9 cellular contexts compared by ENCODE assay signal in genomic region chr15:50051811-50052419, GRCh38.
A peak's percentile ranks its signal among the peaks of the same experiment; 100 is the strongest.
DNase-seq lines count a peak whose midpoint lies in the region; ATAC-seq and TF ChIP-seq lines count a peak whose summit lies in the region.
"Had no signal": no experiment of that assay in that cellular context is flagged by ENCODE, and none has a peak within 500 bp of the region (broad histone marks: within the 10 kb centered on the region; RNA-seq: fewer than 3 reads in every experiment).

No MANE protein-coding gene starts in this region.

- POLR2A ChIA-PET in IMR-90 (lab: Charles Lee; ENCODE audit: unreplicated experiment): interaction anchor here (1.0 kb wide), 1 partner anchor 769 kb away, joined by 4 read pairs; no protein-coding TSS in a partner anchor
- POLR2A ChIA-PET in naive thymus-derived CD4-positive, alpha-beta T cell (lab: Charles Lee): no interaction called here

- H4K5ac ChIP-seq in IMR-90 (ENCODE audit: low read depth, low read length): peak overlapping the region; percentile 95

- H3K4me3 Mint-ChIP-seq in naive thymus-derived CD4-positive, alpha-beta T cell: no peak overlapping the region
- H3K4me3 Mint-ChIP-seq: B cell had no signal

- 50% methylated on average over 1 of the region's 3 CpGs; no CpG with 5 or more reads in 1 of the 2 experiments for WGBS in IMR-90 (ENCODE audit: extremely low coverage in 2 of 2, insufficient read length in 1 of 2), 2 experiments

- 0 out of 4 replicates have a peak, but pooled peaks cover 0 to 5% of the 10 kb centered on the region in 2 experiments for H3K79me1 ChIP-seq in IMR-90 (ENCODE audit: low read depth in 1 of 2, low read length in 2 of 2)

- peak overlapping the region; percentile 38 to 86 for H4K8ac ChIP-seq in IMR-90 (ENCODE audit: low read depth in 2 of 2, low read length in 2 of 2)

- in situ Hi-C loops in IMR-90 (cut with MboI; ENCODE audit: low sequenced_read_pairs) (loop anchor here (5.0 kb wide), 2 partner anchors 630 to 810 kb away; partner anchors contain the start of gene FGF7), SK-MEL-5 (cut with HindIII; ENCODE audit: low pct_unique_long_range_greater_than_20kb, low sequenced_read_pairs) (no loop called here)

- H3K27ac Mint-ChIP-seq in naive thymus-derived CD4-positive, alpha-beta T cell: peak overlapping the region in 1 of 9 donors; percentile 40
- H3K27ac Mint-ChIP-seq: B cell had no signal

- peak overlapping the region; percentile 94 for H4K91ac ChIP-seq in IMR-90 (ENCODE audit: insufficient read depth, low read depth, low read length)

- peak overlapping the region; percentile 94 for H2BK120ac ChIP-seq in IMR-90 (ENCODE audit: low read depth, low read length)

- peak overlapping the region; percentile 37 for H3K56ac ChIP-seq in IMR-90 (ENCODE audit: extremely low read depth, insufficient read depth, low read length)

- no peaks in the 10 kb centered on the region for H3K36me3 ChIP-seq in IMR-90 (ENCODE audit: control insufficient read depth, insufficient read depth, low read length)
- H3K36me3 ChIP-seq in naive thymus-derived CD4-positive, alpha-beta T cell (ENCODE audit: control insufficient read depth in 2 of 3, insufficient read depth in 3 of 3, low read length in 3 of 3): no peaks in the 10 kb centered on the region

- H3K27me3 ChIP-seq in IMR-90 (ENCODE audit: control insufficient read depth, insufficient read depth, low read length): no peaks in the 10 kb centered on the region
- no peaks in the 10 kb centered on the region for H3K27me3 ChIP-seq in naive thymus-derived CD4-positive, alpha-beta T cell (ENCODE audit: control insufficient read depth in 2 of 2, insufficient read depth in 2 of 2, low read length in 2 of 2)

- peaks cover 0 to 33% (median 0%) of the 10 kb centered on the region in 7 donors for H3K4me1 Mint-ChIP-seq in naive thymus-derived CD4-positive, alpha-beta T cell
- H3K4me1 Mint-ChIP-seq: B cell had no signal

- H2BK20ac ChIP-seq in IMR-90 (ENCODE audit: low read depth, low read length): peak overlapping the region; percentile 97

- H3K23ac ChIP-seq in IMR-90 (ENCODE audit: low read depth, low read length): peak overlapping the region; percentile 31; the same call in 1 of the 2 replicates

- H3K9me1 ChIP-seq in IMR-90 (ENCODE audit: insufficient read depth, low read length): peaks cover 9% of the 10 kb centered on the region

- H3K4me3 ChIP-seq in IMR-90 (ENCODE audit: insufficient read depth, low read depth, low read length): no peak overlapping the region
- no peak overlapping the region for H3K4me3 ChIP-seq in naive thymus-derived CD4-positive, alpha-beta T cell (ENCODE audit: low read length)

- H3K9ac ChIP-seq in IMR-90 (ENCODE audit: low read depth, low read length): peak overlapping the region; percentile 41

- peaks cover 0 to 3% (median 0%) of the 10 kb centered on the region in 11 donors for H3K9me3 Mint-ChIP-seq in naive thymus-derived CD4-positive, alpha-beta T cell

- no TSS peak for BruUV-seq in IMR-90 (replicated peaks; lab: Mats Ljungman, UMichigan)

- peak overlapping the region; percentile 28; the same call in 1 of the 2 replicates for H3K4me2 ChIP-seq in IMR-90 (ENCODE audit: low read depth, low read length)

- no peaks in the 10 kb centered on the region; the same call in none of the 2 replicates for H3K9me3 ChIP-seq in IMR-90 (ENCODE audit: control insufficient read depth, insufficient read depth, low read length)
- no peaks in the 10 kb centered on the region for H3K9me3 ChIP-seq in naive thymus-derived CD4-positive, alpha-beta T cell (ENCODE audit: control insufficient read depth in 2 of 3, low read length in 3 of 3)

- peak overlapping the region; percentile 80 for H2BK15ac ChIP-seq in IMR-90 (ENCODE audit: low read depth, low read length)

- H3K18ac ChIP-seq in IMR-90 (ENCODE audit: low read depth, low read length): peak overlapping the region; percentile 98

- H2BK5ac ChIP-seq in IMR-90 (ENCODE audit: low read depth, low read length, poor library complexity, severe bottlenecking): peak overlapping the region; percentile 93

- TF ChIP-seq CTCF in IMR-90 (conservative IDR thresholded peaks at IDR 0.05; ENCODE audit: low read depth, low read length): peak; percentile 94

- dilution Hi-C loops in IMR-90 (cut with HindIII; ENCODE audit: low sequenced_read_pairs, unreplicated experiment): no loop called here

- peak overlapping the region; percentile 66 for H2AK5ac ChIP-seq in IMR-90 (ENCODE audit: low read depth, low read length)

- peak overlapping the region; percentile 46 for H2AK9ac ChIP-seq in IMR-90 (replicated peaks; ENCODE audit: low read depth, low read length, poor library complexity)

- DNase-seq in DMS 273 (lab: John Stamatoyannopoulos, UW; ENCODE audit: unreplicated experiment) (peak; percentile 56), DMS 273 treated with DMSO at 0.1 percent for 48 hours (lab: John Stamatoyannopoulos, UW) (no peak), IMR-90 (peak; percentile 91), SK-MEL-5 (ENCODE audit: low read depth, low spot score) (peak; percentile 74), erythroblast (lab: John Stamatoyannopoulos, UW) (peak; percentile 38 to 60)
- DNase-seq in naive thymus-derived CD4-positive, alpha-beta T cell: peak in 1 of 9 donors; percentile 1

- peaks cover 0 to 40% (median 12%) of the 10 kb centered on the region in 5 donors for H3K27me3 Mint-ChIP-seq in naive thymus-derived CD4-positive, alpha-beta T cell

- H3K4me1 ChIP-seq in IMR-90 (ENCODE audit: control insufficient read depth, insufficient read depth, low read length): peaks cover 24% of the 10 kb centered on the region
- H3K4me1 ChIP-seq in naive thymus-derived CD4-positive, alpha-beta T cell (ENCODE audit: control insufficient read depth in 2 of 2, insufficient read depth in 2 of 2, low read length in 2 of 2): no peaks in the 10 kb centered on the region

- peaks cover 0 to 21% (median 0%) of the 10 kb centered on the region in 5 donors for H3K36me3 Mint-ChIP-seq in naive thymus-derived CD4-positive, alpha-beta T cell

- no peaks in the 10 kb centered on the region for H4K20me1 ChIP-seq in IMR-90 (ENCODE audit: insufficient read depth, low read length)

- TF ChIP-seq RAD21 in IMR-90 (IDR thresholded peaks at IDR 0.05; ENCODE audit: low read length): peak; percentile 95

- H3K4ac ChIP-seq in IMR-90 (ENCODE audit: low read depth, low read length): peak overlapping the region; percentile 87

- CTCF ChIA-PET in IMR-90 (lab: Yijun Ruan, JAX): interaction anchor here (0.5 to 1.6 kb wide), 6 partner anchors 150 to 816 kb away, joined by 3 to 10 read pairs (median 3); no protein-coding TSS in a partner anchor
- CTCF ChIA-PET in naive thymus-derived CD4-positive, alpha-beta T cell (lab: Charles Lee): no interaction called here

- peak overlapping the region; percentile 43 for H3K14ac ChIP-seq in IMR-90 (replicated peaks; ENCODE audit: low read depth, low read length)

- intact Hi-C loops in IMR-90 (cut with micrococcal nuclease): loop anchor here (1.0 to 10.0 kb wide), 8 partner anchors 85 to 1190 kb away; partner anchors contain the start of genes COPS2, DTWD1 and FAM227B
- intact Hi-C loops in naive thymus-derived CD4-positive, alpha-beta T cell (cut with micrococcal nuclease): loop anchor here (2.0 to 5.0 kb wide), 2 partner anchors 815 to 1189 kb away; no protein-coding TSS in a partner anchor

- peak; percentile 61 for ATAC-seq in IMR-90 (ENCODE audit: low read depth)
- ATAC-seq in naive thymus-derived CD4-positive, alpha-beta T cell: peak; percentile 50
- ATAC-seq in GM19397 (IDR thresholded peaks at IDR 0.05; ENCODE audit: unreplicated experiment): no peak
- no peak for ATAC-seq in GM21717 (IDR thresholded peaks at IDR 0.05; ENCODE audit: unreplicated experiment)

- no peak overlapping the region for H2AFZ ChIP-seq in IMR-90 (replicated peaks; ENCODE audit: low read length, poor library complexity)

- no peak; the same call in 1 of the 2 replicates for TF ChIP-seq POLR2A in IMR-90 (IDR thresholded peaks at IDR 0.05; ENCODE audit: low read depth, low read length)
- TF ChIP-seq POLR2A in erythroblast (IDR thresholded peaks at IDR 0.05; ENCODE audit: low read length): no peak

- H3K27ac ChIP-seq in IMR-90 (ENCODE audit: insufficient read depth, low read length): peak overlapping the region; percentile 73
- H3K27ac ChIP-seq in naive thymus-derived CD4-positive, alpha-beta T cell (ENCODE audit: low read depth, low read length): no peak overlapping the region

TF ChIP-seq in IMR-90, 13 proteins besides CTCF, POLR2A, EP300 and RAD21:
- TF ChIP-seq RCOR1 (IDR thresholded peaks at IDR 0.05; ENCODE audit: insufficient replicate concordance, low read length): no peak
- no peak for TF ChIP-seq MAZ (IDR thresholded peaks at IDR 0.05; ENCODE audit: borderline replicate concordance, low read depth, low read length)
- TF ChIP-seq USF2 (IDR thresholded peaks at IDR 0.05; ENCODE audit: low read depth, low read length): no peak
- TF ChIP-seq, protein P1, sequence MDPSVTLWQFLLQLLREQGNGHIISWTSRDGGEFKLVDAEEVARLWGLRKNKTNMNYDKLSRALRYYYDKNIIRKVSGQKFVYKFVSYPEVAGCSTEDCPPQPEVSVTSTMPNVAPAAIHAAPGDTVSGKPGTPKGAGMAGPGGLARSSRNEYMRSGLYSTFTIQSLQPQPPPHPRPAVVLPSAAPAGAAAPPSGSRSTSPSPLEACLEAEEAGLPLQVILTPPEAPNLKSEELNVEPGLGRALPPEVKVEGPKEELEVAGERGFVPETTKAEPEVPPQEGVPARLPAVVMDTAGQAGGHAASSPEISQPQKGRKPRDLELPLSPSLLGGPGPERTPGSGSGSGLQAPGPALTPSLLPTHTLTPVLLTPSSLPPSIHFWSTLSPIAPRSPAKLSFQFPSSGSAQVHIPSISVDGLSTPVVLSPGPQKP (IDR thresholded peaks at IDR 0.05; ENCODE audit: borderline replicate concordance, low read depth, low read length): no peak
- TF ChIP-seq FOS (IDR thresholded peaks at IDR 0.05; ENCODE audit: low read depth, low read length): peak; percentile 37; the same call in 1 of the 2 replicates
- TF ChIP-seq CEBPB (IDR thresholded peaks at IDR 0.05; ENCODE audit: low read depth, low read length): peak; percentile 90
- no peak for TF ChIP-seq NFE2L2 (IDR thresholded peaks at IDR 0.05; ENCODE audit: low read depth, low read length)
- no peak for TF ChIP-seq RFX5 (IDR thresholded peaks at IDR 0.05; ENCODE audit: low read depth, low read length)
- peak; percentile 85 for TF ChIP-seq SMC3 (IDR thresholded peaks at IDR 0.05; ENCODE audit: low read depth, low read length)
- no peak; the same call in 1 of the 2 replicates for TF ChIP-seq BHLHE40 (IDR thresholded peaks at IDR 0.05; ENCODE audit: low read depth, low read length)
- peak; percentile 45; the same call in 1 of the 2 replicates for TF ChIP-seq MAFK (IDR thresholded peaks at IDR 0.05; ENCODE audit: low read depth, low read length)

Comparison
In these comparisons a context has a peak if more than half of its experiments do, and no peak if none do; other contexts are left out.
1. ATAC-seq: peak in IMR-90 (single experiment) and naive thymus-derived CD4-positive, alpha-beta T cell (single experiment); none in GM19397 (single experiment) and GM21717 (single experiment).